In the genomic region with DNA sequence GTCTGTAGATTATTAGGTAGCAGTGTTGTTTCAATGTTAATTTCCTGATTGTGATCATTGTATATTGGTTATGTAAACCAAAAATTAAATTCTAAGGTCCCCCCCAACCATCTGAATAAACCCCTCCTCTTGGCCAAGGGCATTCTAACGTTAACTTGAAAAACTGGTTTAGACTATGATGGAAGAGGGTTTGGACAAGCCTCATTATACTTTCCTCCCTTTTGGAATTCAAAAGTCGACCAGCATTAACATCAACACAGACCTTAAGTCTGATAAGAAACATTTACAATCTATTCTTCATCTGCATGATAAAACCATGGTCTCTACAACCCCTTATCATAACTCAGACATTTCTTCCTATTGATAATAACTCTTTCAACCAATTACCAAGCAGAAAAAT, we compare ENCODE assay signal across 17 cellular contexts. TPM values are rescaled to one million over a fixed set of nuclear protein-coding genes. Genes with fewer than 3 reads are reported as not detected.
DNase-seq lines count a peak whose midpoint lies in the region; ATAC-seq and TF ChIP-seq lines count a peak whose summit lies in the region.
"Had no signal": no experiment of that assay in that cellular context is flagged by ENCODE, and none has a peak within 500 bp of the region (broad histone marks: within the 10 kb centered on the region; RNA-seq: fewer than 3 reads in every experiment).

No MANE protein-coding gene starts in this region.

- H3K27me3 Mint-ChIP-seq in activated T-cell treated with anti-CD3 and anti-CD28 coated beads, Interleukin-2, amount 50 U/mL, for 4 hours (ENCODE audit: low read depth): peaks cover 6% of the 10 kb centered on the region

- H3K27ac ChIP-seq in PC-9: peak overlapping the region; percentile 61
- H3K27ac ChIP-seq: 22Rv1, BLaER1, HL-60 had no signal

- no peaks in the 10 kb centered on the region for H3K27me3 ChIP-seq in PC-9 (ENCODE audit: insufficient read depth, low read depth)
- H3K27me3 ChIP-seq: BLaER1 had no signal

- H3K4me1 Mint-ChIP-seq in activated T-cell treated with anti-CD3 and anti-CD28 coated beads, Interleukin-2, amount 50 U/mL, for 4 hours (ENCODE audit: low read depth): no peaks in the 10 kb centered on the region
- H3K4me1 Mint-ChIP-seq: CD8-positive, alpha-beta memory T cell had no signal

- peaks cover 56% of the 10 kb centered on the region for H3F3A ChIP-seq in PC-9 (ENCODE audit: insufficient read depth, low read depth)

- DNase-seq in DMS53 (lab: John Stamatoyannopoulos, UW): peak; percentile 28
- DNase-seq in DMS53 treated with DMSO at 0.1 percent for 48 hours (lab: John Stamatoyannopoulos, UW; ENCODE audit: unreplicated experiment): no peak
- peak in 1 of 2 experiments; percentile 67 for DNase-seq in PC-9
- DNase-seq in left kidney (ENCODE audit: low read depth, low spot score): peak; percentile 46
- no peak for DNase-seq in activated T-cell treated with anti-CD3 and anti-CD28 coated beads, Interleukin-2, amount 50 U/mL, for 4 hours
- DNase-seq in mucosa of gallbladder (ENCODE audit: low spot score): no peak
- DNase-seq: AML-193; CD8-positive, alpha-beta memory T cell; DMS 273 treated with DMSO at 0.1 percent for 48 hours; DMS79 treated with DMSO at 0.1 percent for 48 hours; EL; H7 had no signal

- intact Hi-C loops in PC-9 (cut with micrococcal nuclease; ENCODE audit: unreplicated experiment): no loop called here

- H3K36me3 ChIP-seq in PC-9 (ENCODE audit: low read depth): no peaks in the 10 kb centered on the region
- H3K36me3 ChIP-seq: BLaER1 had no signal

- no peaks in the 10 kb centered on the region for H4K20me1 ChIP-seq in PC-9 (ENCODE audit: insufficient read depth)
- H4K20me1 ChIP-seq: BLaER1 had no signal

- POLR2A ChIA-PET in PC-9 (lab: Charles Lee; ENCODE audit: unreplicated experiment): interaction anchor here (0.6 kb wide), 1 partner anchor 35 kb away, joined by 4 read pairs; no protein-coding TSS in a partner anchor

- H3K4me2 ChIP-seq in PC-9: peak overlapping the region; percentile 63
- H3K4me2 ChIP-seq: BLaER1, GM23338 had no signal

- H3K4me1 ChIP-seq in PC-9 (replicated peaks; ENCODE audit: insufficient read depth): peaks cover 75% of the 10 kb centered on the region

- no peak for TF ChIP-seq CTCF in PC-9 (conservative IDR thresholded peaks at IDR 0.05)

- BruUV-seq in PC-9 (replicated peaks; lab: Mats Ljungman, UMichigan): no TSS peak

- no peaks in the 10 kb centered on the region for H3K9me3 ChIP-seq in PC-9 (ENCODE audit: insufficient read depth, low read depth)
- H3K9me3 ChIP-seq: BLaER1 had no signal

- H3K79me2 ChIP-seq in PC-9 (ENCODE audit: low read depth): no peaks in the 10 kb centered on the region

- CTCF ChIA-PET in PC-9 (lab: Charles Lee): interaction anchor here (0.6 kb wide), 1 partner anchor 30 kb away, joined by 4 read pairs; no protein-coding TSS in a partner anchor

- no peak overlapping the region for H3K4me3 ChIP-seq in PC-9
- H3K4me3 ChIP-seq: BLaER1, GM23338 had no signal

- no peaks in the 10 kb centered on the region for H3K36me3 Mint-ChIP-seq in activated T-cell treated with anti-CD3 and anti-CD28 coated beads, Interleukin-2, amount 50 U/mL, for 4 hours (ENCODE audit: insufficient read depth)

- H3K9me2 ChIP-seq in PC-9 (ENCODE audit: insufficient read depth): no peaks in the 10 kb centered on the region

- H3K4me3 Mint-ChIP-seq in activated T-cell treated with anti-CD3 and anti-CD28 coated beads, Interleukin-2, amount 50 U/mL, for 4 hours: no peak overlapping the region
- H3K4me3 Mint-ChIP-seq: CD8-positive, alpha-beta memory T cell; GM23338 had no signal

- no peaks in the 10 kb centered on the region for H3K9me3 Mint-ChIP-seq in activated T-cell treated with anti-CD3 and anti-CD28 coated beads, Interleukin-2, amount 50 U/mL, for 4 hours
- H3K9me3 Mint-ChIP-seq: CD8-positive, alpha-beta memory T cell; GM23338 had no signal

- ATAC-seq in GM19395 (IDR thresholded peaks at IDR 0.05; ENCODE audit: unreplicated experiment): no peak
- no peak for ATAC-seq in activated T-cell treated with anti-CD3 and anti-CD28 coated beads, Interleukin-2, amount 50 U/mL, for 4 hours
- ATAC-seq: GM23338 had no signal

- H2AFZ ChIP-seq in PC-9: no peak overlapping the region
- H2AFZ ChIP-seq: GM23338 had no signal

RNA-seq across cellular contexts. Expression of gene KIFC3, which starts 20.6 kb away (rescaled TPM):
- total RNA-seq in PC-9 (2021) (52.5 and 65.5 TPM in 2 replicates), mucosa of gallbladder (39.3 TPM)
- total RNA-seq in activated T-cell treated with anti-CD3 and anti-CD28 coated beads, Interleukin-2, amount 50 U/mL, for 4 hours: 1 to 10 TPM; 2.7 to 4.1 (median 3.2) TPM

Comparison
In these comparisons a context has a peak if more than half of its experiments do, and no peak if none do; other contexts are left out.
1. DNase-seq: peak in DMS53 (single experiment) and left kidney (single experiment); none in DMS53 treated with DMSO at 0.1 percent for 48 hours (single experiment), activated T-cell treated with anti-CD3 and anti-CD28 coated beads, Interleukin-2, amount 50 U/mL, for 4 hours (single experiment) and mucosa of gallbladder (single experiment).